10 cellular contexts compared by ENCODE assay signal in the genomic region with DNA sequence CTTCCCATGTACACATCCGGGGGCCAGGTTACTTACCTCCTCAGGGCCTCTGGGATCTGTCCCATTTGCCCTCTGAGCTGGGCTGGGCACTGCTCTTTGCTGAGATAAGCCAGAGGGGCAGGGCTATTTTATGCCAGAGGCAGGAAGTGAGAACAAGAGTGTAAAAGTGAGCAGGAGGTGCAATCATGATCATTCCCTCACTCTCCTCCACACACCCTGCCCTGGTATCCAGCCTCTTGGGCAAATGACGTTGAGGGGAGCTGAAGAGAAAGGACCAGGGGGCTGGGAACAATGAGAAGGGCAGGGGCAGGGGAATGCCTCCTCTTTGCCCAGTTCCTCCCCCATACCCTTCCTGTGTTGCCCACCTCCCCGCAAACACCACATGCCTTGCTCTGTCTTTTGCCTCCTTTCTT. TPM values are rescaled to one million over a fixed set of nuclear protein-coding genes. Genes with fewer than 3 reads are reported as not detected.
DNase-seq lines count a peak whose midpoint lies in the region; ATAC-seq and TF ChIP-seq lines count a peak whose summit lies in the region.
"Had no signal": no experiment of that assay in that cellular context is flagged by ENCODE, and none has a peak within 500 bp of the region (broad histone marks: within the 10 kb centered on the region; RNA-seq: fewer than 3 reads in every experiment).

No MANE protein-coding gene starts in this region.

- no peaks in the 10 kb centered on the region for H3K9me3 ChIP-seq in BLaER1 treated with 17β-estradiol and CSF1 and Interleukin-3, amounts not matched to agents 10 nM and 100 nM (replicated peaks in 1 of 11)
- H3K9me3 ChIP-seq in mucosa of rectum (ENCODE audit: control insufficient read depth in 2 of 2, low read length in 2 of 2) (no peaks in the 10 kb centered on the region), PC-3 (ENCODE audit: low read length) (no peaks in the 10 kb centered on the region)

- no peaks in the 10 kb centered on the region for H3K27me3 ChIP-seq in BLaER1 treated with 17β-estradiol and CSF1 and Interleukin-3, amounts not matched to agents 10 nM and 100 nM
- H3K27me3 ChIP-seq in mucosa of rectum (ENCODE audit: control insufficient read depth in 2 of 2, insufficient read depth in 2 of 2, low read length in 2 of 2): no peaks in the 10 kb centered on the region
- no peaks in the 10 kb centered on the region for H3K27me3 ChIP-seq in PC-3 (ENCODE audit: low read length)

- no peaks in the 10 kb centered on the region for H3K9me3 Mint-ChIP-seq in IgD-negative memory B cell
- H3K9me3 Mint-ChIP-seq in brain: no peaks in the 10 kb centered on the region

- no peaks in the 10 kb centered on the region for H3K79me2 ChIP-seq in PC-3 (ENCODE audit: low read length)

- H3K9me2 ChIP-seq in PC-3 (replicated peaks; ENCODE audit: low read length): no peaks in the 10 kb centered on the region

- no peak for DNase-seq in NCI-H1092 (lab: John Stamatoyannopoulos, UW)
- DNase-seq in PC-3: no peak
- DNase-seq in hepatic stellate cell (ENCODE audit: low spot score): no peak

- intact Hi-C loops in PC-3 (cut with micrococcal nuclease): no loop called here

- peaks cover 3% of the 10 kb centered on the region for H3K36me3 Mint-ChIP-seq in IgD-negative memory B cell
- no peaks in the 10 kb centered on the region for H3K36me3 Mint-ChIP-seq in brain

- TF ChIP-seq CTCF in brain (conservative IDR thresholded peaks at IDR 0.05) (no peak), PC-3 (conservative IDR thresholded peaks at IDR 0.05; ENCODE audit: low read depth, low read length) (no peak)

- H3K27me3 Mint-ChIP-seq in IgD-negative memory B cell: peaks cover 2% of the 10 kb centered on the region
- H3K27me3 Mint-ChIP-seq in brain: peaks cover 14% of the 10 kb centered on the region

- H3K27ac Mint-ChIP-seq in IgD-negative memory B cell (peak overlapping the region; percentile 87 to 99 (median 93)), brain (peak overlapping the region in 4 of 5 experiments; percentile 76 to 97 (median 92))

- H4K20me1 ChIP-seq in BLaER1 treated with 17β-estradiol and CSF1 and Interleukin-3, amounts not matched to agents 10 nM and 100 nM: peaks cover 0 to 7% (median 0%) of the 10 kb centered on the region in 11 experiments; a peak in 2 of 22 replicates
- H4K20me1 ChIP-seq in PC-3 (ENCODE audit: low read length): no peaks in the 10 kb centered on the region

- no peak for ATAC-seq in HG03378 (IDR thresholded peaks at IDR 0.05; ENCODE audit: unreplicated experiment)
- no peak for ATAC-seq in PC-3

- H3F3A ChIP-seq in PC-3 (ENCODE audit: low read length, unreplicated experiment): no peaks in the 10 kb centered on the region

- peak overlapping the region; percentile 89 to 100 (median 96) for H3K4me2 ChIP-seq in BLaER1 treated with 17β-estradiol and CSF1 and Interleukin-3, amounts not matched to agents 10 nM and 100 nM
- no peak overlapping the region for H3K4me2 ChIP-seq in PC-3 (ENCODE audit: low read length)

- H3K36me3 ChIP-seq in BLaER1 treated with 17β-estradiol and CSF1 and Interleukin-3, amounts not matched to agents 10 nM and 100 nM: no peaks in the 10 kb centered on the region; a peak in 1 of 22 replicates
- peaks cover under 1 to 2% of the 10 kb centered on the region in 2 donors for H3K36me3 ChIP-seq in mucosa of rectum (ENCODE audit: control insufficient read depth in 2 of 2, insufficient read depth in 2 of 2, low read length in 2 of 2)
- H3K36me3 ChIP-seq in PC-3 (ENCODE audit: low read depth, low read length): no peaks in the 10 kb centered on the region

- peaks cover 96 to 100% (median 99%) of the 10 kb centered on the region in 10 experiments for H3K4me1 ChIP-seq in BLaER1 treated with 17β-estradiol and CSF1 and Interleukin-3, amounts not matched to agents 10 nM and 100 nM
- H3K4me1 ChIP-seq in mucosa of rectum (ENCODE audit: control insufficient read depth in 2 of 2, insufficient read depth in 2 of 2, low read length in 2 of 2) (peaks cover 40 to 45% of the 10 kb centered on the region in 2 donors), PC-3 (ENCODE audit: insufficient read depth, low read length) (peaks cover 15% of the 10 kb centered on the region)

- no peak overlapping the region for H2AFZ ChIP-seq in PC-3 (ENCODE audit: low read length)

- no TSS peak for BruUV-seq in PC-3 (replicated peaks; lab: Mats Ljungman, UMichigan)

- H3K4me1 Mint-ChIP-seq in IgD-negative memory B cell (peaks cover 42 to 50% (median 50%) of the 10 kb centered on the region in 3 donors), brain (peaks cover 50% of the 10 kb centered on the region)

- H3K4me3 ChIP-seq in BLaER1 treated with 17β-estradiol and CSF1 and Interleukin-3, amounts not matched to agents 10 nM and 100 nM: peak overlapping the region; percentile 50 to 69 (median 60)
- H3K4me3 ChIP-seq in mucosa of rectum (ENCODE audit: low read length in 2 of 2) (peak overlapping the region; percentile 70 to 79), PC-3 (ENCODE audit: low read length) (no peak overlapping the region)

- H3K9ac ChIP-seq in BLaER1 treated with 17β-estradiol and CSF1 and Interleukin-3, amounts not matched to agents 10 nM and 100 nM: peak overlapping the region; percentile 72 to 86 (median 80)
- peak overlapping the region; percentile 79 to 90 for H3K9ac ChIP-seq in mucosa of rectum (ENCODE audit: low read depth in 1 of 2, low read length in 2 of 2)
- no peak overlapping the region for H3K9ac ChIP-seq in PC-3 (ENCODE audit: low read length)

- POLR2A ChIA-PET in PC-3 (lab: Charles Lee; ENCODE audit: unreplicated experiment): no interaction called here

- H3K4me3 Mint-ChIP-seq in IgD-negative memory B cell (peak overlapping the region; percentile 87 to 96 (median 93)), brain (peak overlapping the region in 1 of 5 experiments; percentile 29)

- CTCF ChIA-PET in PC-3 (lab: Charles Lee): no interaction called here

- peak overlapping the region; percentile 68 to 96 (median 86) for H3K27ac ChIP-seq in BLaER1 treated with 17β-estradiol and CSF1 and Interleukin-3, amounts not matched to agents 10 nM and 100 nM
- H3K27ac ChIP-seq in mucosa of rectum (ENCODE audit: low read depth in 2 of 2, low read length in 2 of 2) (peak overlapping the region; percentile 91 to 95), PC-3 (ENCODE audit: low read length) (no peak overlapping the region)

RNA-seq across cellular contexts. Expression of a gene that starts 4.2 kb away (rescaled TPM):
- polyA plus RNA-seq in IgD-negative memory B cell (63.6 TPM), brain (ENCODE audit: insufficient read depth, low read depth, low replicate concordance) (2.0 TPM)
- total RNA-seq in PC-3 (2014; rRNA removed): 2.3 and 4.3 TPM in 2 replicates
- total RNA-seq: NCI-H460 had no signal
- polyA plus RNA-seq: neural cell had no signal

RNA-seq across cellular contexts. Expression of a gene that starts 15.7 kb away (rescaled TPM):
- 5.8 TPM for polyA plus RNA-seq in IgD-negative memory B cell
- 1.4 TPM for polyA plus RNA-seq in brain (ENCODE audit: insufficient read depth, low read depth, low replicate concordance)
- 0.77 TPM in 1 of 2 replicates, not detected in the other for total RNA-seq in PC-3 (2014; rRNA removed)

RNA-seq across cellular contexts. Expression of a gene that starts 24.4 kb away (rescaled TPM):
- 55.2 TPM for polyA plus RNA-seq in IgD-negative memory B cell
- polyA plus RNA-seq in brain (ENCODE audit: insufficient read depth, low read depth, low replicate concordance): 203 TPM
- total RNA-seq in PC-3 (2014; rRNA removed): 216 and 231 TPM in 2 replicates

RNA-seq across cellular contexts. Expression of a gene that starts 31.4 kb away (rescaled TPM):
- 76.6 TPM for polyA plus RNA-seq in IgD-negative memory B cell
- polyA plus RNA-seq in brain (ENCODE audit: insufficient read depth, low read depth, low replicate concordance): 117 TPM
- total RNA-seq in PC-3 (2014; rRNA removed): 17.0 and 23.8 TPM in 2 replicates

RNA-seq across cellular contexts. Expression of a gene that starts 57.6 kb away (rescaled TPM):
- polyA plus RNA-seq in IgD-negative memory B cell: 32.5 TPM
- 44.3 TPM for polyA plus RNA-seq in brain (ENCODE audit: insufficient read depth, low read depth, low replicate concordance)
- total RNA-seq in PC-3 (2014; rRNA removed): 19.6 and 22.3 TPM in 2 replicates

Comparison
In these comparisons a context has a peak if more than half of its experiments do, and no peak if none do; other contexts are left out.
1. RNA of a gene that starts 4.2 kb away (polyA plus RNA-seq): 63.6 TPM in IgD-negative memory B cell (single experiment); 2.0 TPM in brain (single experiment); every median in the first group is over 10 times any median in the second.